In genomic region chr7:151758994-151759540, GRCh38 we compare ENCODE assay signal across 1 cellular context.
TF ChIP-seq lines count a peak whose summit lies in the region.

No MANE protein-coding gene starts in this region.

TF ChIP-seq in IMR-90, 13 proteins besides CTCF, POLR2A, EP300 and RAD21:
- no peak for TF ChIP-seq RCOR1 (IDR thresholded peaks at IDR 0.05; ENCODE audit: insufficient replicate concordance, low read length)
- TF ChIP-seq CEBPB (IDR thresholded peaks at IDR 0.05; ENCODE audit: low read depth, low read length): no peak
- TF ChIP-seq MAFK (IDR thresholded peaks at IDR 0.05; ENCODE audit: low read depth, low read length): no peak
- no peak for TF ChIP-seq MAZ (IDR thresholded peaks at IDR 0.05; ENCODE audit: borderline replicate concordance, low read depth, low read length)
- TF ChIP-seq SMC3 (IDR thresholded peaks at IDR 0.05; ENCODE audit: low read depth, low read length): no peak
- TF ChIP-seq BHLHE40 (IDR thresholded peaks at IDR 0.05; ENCODE audit: low read depth, low read length): no peak
- no peak for TF ChIP-seq NFE2L2 (IDR thresholded peaks at IDR 0.05; ENCODE audit: low read depth, low read length)
- TF ChIP-seq FOS (IDR thresholded peaks at IDR 0.05; ENCODE audit: low read depth, low read length): no peak
- TF ChIP-seq, protein P1, sequence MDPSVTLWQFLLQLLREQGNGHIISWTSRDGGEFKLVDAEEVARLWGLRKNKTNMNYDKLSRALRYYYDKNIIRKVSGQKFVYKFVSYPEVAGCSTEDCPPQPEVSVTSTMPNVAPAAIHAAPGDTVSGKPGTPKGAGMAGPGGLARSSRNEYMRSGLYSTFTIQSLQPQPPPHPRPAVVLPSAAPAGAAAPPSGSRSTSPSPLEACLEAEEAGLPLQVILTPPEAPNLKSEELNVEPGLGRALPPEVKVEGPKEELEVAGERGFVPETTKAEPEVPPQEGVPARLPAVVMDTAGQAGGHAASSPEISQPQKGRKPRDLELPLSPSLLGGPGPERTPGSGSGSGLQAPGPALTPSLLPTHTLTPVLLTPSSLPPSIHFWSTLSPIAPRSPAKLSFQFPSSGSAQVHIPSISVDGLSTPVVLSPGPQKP (IDR thresholded peaks at IDR 0.05; ENCODE audit: borderline replicate concordance, low read depth, low read length): no peak
- no peak for TF ChIP-seq MXI1 (IDR thresholded peaks at IDR 0.05; ENCODE audit: borderline replicate concordance, low read depth, low read length)
- no peak for TF ChIP-seq CHD1 (IDR thresholded peaks at IDR 0.05; ENCODE audit: low read depth, low read length)
- TF ChIP-seq USF2 (IDR thresholded peaks at IDR 0.05; ENCODE audit: low read depth, low read length): no peak
- TF ChIP-seq RFX5 (IDR thresholded peaks at IDR 0.05; ENCODE audit: low read depth, low read length): no peak
